ENCODE assay signal across 1 cellular context in genomic region chr16:11034005-11034404, GRCh38.
TF ChIP-seq lines count a peak whose summit lies in the region.

No MANE protein-coding gene starts in this region.

TF ChIP-seq in GM23338, 12 proteins besides CTCF, POLR2A, EP300 and RAD21 (continued from another document):
- TF ChIP-seq ZNF462 (CRISPR knock-in tag; IDR thresholded peaks at IDR 0.05): no peak
